ENCODE assay signal across 9 cellular contexts in the genomic region with DNA sequence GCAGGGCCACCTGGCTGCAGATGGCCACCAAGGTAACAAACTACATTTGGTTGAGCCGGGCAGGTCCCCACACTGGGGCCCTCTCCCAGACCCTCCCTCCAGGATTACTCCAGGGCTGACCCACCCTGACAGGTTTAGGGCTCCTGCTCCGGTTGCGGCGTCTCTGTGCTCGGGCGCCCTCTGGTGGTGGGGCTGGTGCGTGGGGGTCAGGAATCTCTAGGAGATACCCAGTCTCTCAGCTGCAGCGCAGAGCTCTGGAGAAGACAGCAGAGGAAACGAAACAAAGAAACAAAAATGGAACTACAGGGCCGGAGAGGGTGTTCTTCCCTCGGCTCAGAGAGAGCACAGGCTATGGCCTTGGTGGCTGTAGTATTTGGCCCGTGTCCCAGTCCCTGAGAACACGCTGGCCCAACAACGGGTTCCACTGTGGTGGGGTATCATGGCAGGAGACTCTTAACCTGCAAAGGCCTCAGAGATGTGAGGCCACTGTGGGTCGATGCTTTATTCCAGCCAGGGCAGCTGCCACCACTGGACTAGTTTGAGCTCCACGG. TPM values are rescaled to one million over a fixed set of nuclear protein-coding genes. Genes with fewer than 3 reads are reported as not detected.
DNase-seq lines count a peak whose midpoint lies in the region; ATAC-seq, FAIRE-seq and TF ChIP-seq lines count a peak whose summit lies in the region.
"Had no signal": no experiment of that assay in that cellular context is flagged by ENCODE, and none has a peak within 500 bp of the region (broad histone marks: within the 10 kb centered on the region; RNA-seq: fewer than 3 reads in every experiment).

No MANE protein-coding gene starts in this region.

- H3K4me3 ChIP-seq in Peyer's patch (peak overlapping the region; percentile 42 to 70 (median 54)), pancreas (peak overlapping the region in 1 of 4 donors; percentile 61), upper lobe of left lung (peak overlapping the region in 3 of 4 donors; percentile 62 to 83 (median 74))

- H3K27me3 Mint-ChIP-seq in CD4-positive, alpha-beta T cell: peaks cover 65% of the 10 kb centered on the region

- H3K36me3 ChIP-seq in Peyer's patch (no peaks in the 10 kb centered on the region), pancreas (no peaks in the 10 kb centered on the region), upper lobe of left lung (no peaks in the 10 kb centered on the region)

- 9 to 12% methylated on average over 16 of the region's 16 CpGs for WGBS in pancreas, 2 donors
- WGBS in upper lobe of left lung, 2 donors: 9 to 10% methylated on average over 15 to 16 of the region's 16 CpGs

- H3K27ac ChIP-seq in CD4-positive, alpha-beta T cell (ENCODE audit: low read depth, low read length): no peak overlapping the region
- peak overlapping the region; percentile 54 to 93 (median 82) for H3K27ac ChIP-seq in Peyer's patch
- peak overlapping the region in 2 of 4 donors; percentile 33 to 67 for H3K27ac ChIP-seq in pancreas
- H3K27ac ChIP-seq in upper lobe of left lung: peak overlapping the region; percentile 82 to 94 (median 86)
- H3K27ac ChIP-seq: SK-N-MC had no signal

- H3K27ac Mint-ChIP-seq in CD4-positive, alpha-beta T cell: no peak overlapping the region

- peaks cover 50% of the 10 kb centered on the region for H3K27me3 ChIP-seq in CD4-positive, alpha-beta T cell (ENCODE audit: control insufficient read depth, insufficient read depth, low read length)
- H3K27me3 ChIP-seq in Peyer's patch (peaks cover 0 to 17% of the 10 kb centered on the region in 2 donors), pancreas (peaks cover 0 to 15% (median 0%) of the 10 kb centered on the region in 4 donors), upper lobe of left lung (peaks cover 0 to 6% (median 2%) of the 10 kb centered on the region in 4 donors)

- TF ChIP-seq EP300 in upper lobe of left lung (IDR thresholded peaks at IDR 0.05): no peak

- peak; percentile 52 for TF ChIP-seq CTCF in CD4-positive, alpha-beta T cell (IDR thresholded peaks at IDR 0.05)
- TF ChIP-seq CTCF in Peyer's patch (IDR thresholded peaks at IDR 0.05) (peak; percentile 33 to 76 (median 66)), pancreas (IDR thresholded peaks at IDR 0.05) (peak; percentile 37 to 71 (median 64)), upper lobe of left lung (IDR thresholded peaks at IDR 0.05) (peak; percentile 70 to 80 (median 78))

- no peaks in the 10 kb centered on the region for H3K9me3 Mint-ChIP-seq in CD4-positive, alpha-beta T cell

- H3K4me3 Mint-ChIP-seq in CD4-positive, alpha-beta T cell: peak overlapping the region; percentile 65

- peak in 9 of 10 experiments; percentile 33 to 73 (median 43) for DNase-seq in CD4-positive, alpha-beta T cell
- DNase-seq in HEK293T (ENCODE audit: extremely low spot score) (peak; percentile 82), Peyer's patch (peak; percentile 50 to 86 (median 79)), germinal center (ENCODE audit: low spot score) (peak; percentile 77), pancreas (peak; percentile 39 to 96 (median 72)), upper lobe of left lung (peak; percentile 83 to 94)
- DNase-seq in activated effector memory CD4-positive, alpha-beta T cell treated with anti-CD3 and anti-CD28 coated beads, Interleukin-2, amount 50 U/mL, for 16 hours: peak; percentile 87

- ATAC-seq in CD4-positive, alpha-beta T cell (ENCODE audit: poor library complexity): peak; percentile 29
- ATAC-seq in pancreas: peak; percentile 60 to 79 (median 68)
- ATAC-seq in upper lobe of left lung (ENCODE audit: low FRiP score in 2 of 2): peak; percentile 55 to 75
- ATAC-seq in GM21576 (IDR thresholded peaks at IDR 0.05; ENCODE audit: unreplicated experiment): no peak

- intact Hi-C loops in CD4-positive, alpha-beta T cell (cut with DNase I, micrococcal nuclease): no loop called here
- intact Hi-C loops in pancreas (cut with DNase I): no loop called here

- CTCF ChIA-PET in CD4-positive, alpha-beta T cell (lab: Charles Lee): no interaction called here
- CTCF ChIA-PET in HEK293T (lab: Yijun Ruan, JAX): interaction anchor here (0.6 to 1.8 kb wide), 7 partner anchors 10 to 55 kb away, joined by 3 to 7 read pairs (median 3); no protein-coding TSS in a partner anchor

- no peak for FAIRE-seq in pancreas (lab: Jason Lieb, UNC)

- peaks cover 14% of the 10 kb centered on the region for H3K4me1 Mint-ChIP-seq in CD4-positive, alpha-beta T cell (ENCODE audit: low read depth)

- H3K9me3 ChIP-seq in CD4-positive, alpha-beta T cell (ENCODE audit: control insufficient read depth, low read length): no peaks in the 10 kb centered on the region
- H3K9me3 ChIP-seq in Peyer's patch: no peaks in the 10 kb centered on the region
- no peaks in the 10 kb centered on the region for H3K9me3 ChIP-seq in pancreas
- no peaks in the 10 kb centered on the region for H3K9me3 ChIP-seq in upper lobe of left lung

- no peaks in the 10 kb centered on the region for H3K36me3 Mint-ChIP-seq in CD4-positive, alpha-beta T cell (ENCODE audit: low read depth)

- H3K4me1 ChIP-seq in Peyer's patch (peaks cover 0 to 28% (median 1%) of the 10 kb centered on the region in 4 donors), pancreas (peaks cover 0 to 7% (median 6%) of the 10 kb centered on the region in 3 donors), upper lobe of left lung (peaks cover 17 to 38% (median 23%) of the 10 kb centered on the region in 4 donors)

- TF ChIP-seq POLR2A in Peyer's patch (IDR thresholded peaks at IDR 0.05): no peak
- peak in 1 of 4 donors; percentile 21 for TF ChIP-seq POLR2A in upper lobe of left lung (IDR thresholded peaks at IDR 0.05)

- POLR2A ChIA-PET in CD4-positive, alpha-beta T cell (lab: Charles Lee): no interaction called here
- POLR2A ChIA-PET in HEK293T (lab: Yijun Ruan, JAX): interaction anchor here (1.0 kb wide), 1 partner anchor 21 kb away, joined by 4 read pairs; no protein-coding TSS in a partner anchor

TF ChIP-seq in HEK293T, 16 proteins besides CTCF, POLR2A, EP300 and RAD21:
- TF ChIP-seq NFRKB (IDR thresholded peaks at IDR 0.05): no peak
- TF ChIP-seq ZNF384 (IDR thresholded peaks at IDR 0.05): no peak
- TF ChIP-seq PKNOX1 (IDR thresholded peaks at IDR 0.05): no peak
- no peak for TF ChIP-seq ARNT (IDR thresholded peaks at IDR 0.05)
- no peak for TF ChIP-seq FOXA1 (IDR thresholded peaks at IDR 0.05)
- TF ChIP-seq HDGF (IDR thresholded peaks at IDR 0.05; ENCODE audit: borderline replicate concordance): no peak
- TF ChIP-seq LEF1 (IDR thresholded peaks at IDR 0.05; ENCODE audit: borderline replicate concordance): no peak
- TF ChIP-seq FOXK2 (IDR thresholded peaks at IDR 0.05): no peak
- no peak for TF ChIP-seq FOXM1 (IDR thresholded peaks at IDR 0.05; ENCODE audit: borderline replicate concordance)
- no peak for TF ChIP-seq ELF4 (IDR thresholded peaks at IDR 0.05)
- TF ChIP-seq CTBP1 (IDR thresholded peaks at IDR 0.05; ENCODE audit: borderline replicate concordance): no peak
- TF ChIP-seq TARDBP (IDR thresholded peaks at IDR 0.05): no peak
- TF ChIP-seq SUZ12 (IDR thresholded peaks at IDR 0.05): no peak
- TF ChIP-seq BHLHE40 (IDR thresholded peaks at IDR 0.05; ENCODE audit: borderline replicate concordance): no peak

RNA-seq across cellular contexts. Expression of gene C11orf96, which starts 2.4 kb away (rescaled TPM):
- not detected for total RNA-seq in CD4-positive, alpha-beta T cell
- total RNA-seq in Peyer's patch (10 to 100 TPM in 3 of 4 donors, 1 to 10 TPM in 1; 4.9 to 82.5 (median 31.6) TPM), pancreas (10 to 100 TPM in 3 of 6 donors, 1 to 10 TPM in 3; 3.7 to 45.1 (median 14.0) TPM), upper lobe of left lung (100 to 1,000 TPM in 4 of 6 donors, 10 to 100 TPM in 2; 83.2 to 255 (median 168) TPM)
- polyA plus RNA-seq in pancreas: 10 to 100 TPM; 28.4 to 33.1 TPM

Comparison
In these comparisons a context has a peak if more than half of its experiments do, and no peak if none do; other contexts are left out.
1. RNA of gene C11orf96, which starts 2.4 kb away (total RNA-seq): 83.2 to 255 TPM in upper lobe of left lung, 4.9 to 82.5 TPM in Peyer's patch and 3.7 to 45.1 TPM in pancreas; not detected in CD4-positive, alpha-beta T cell; every median in the first group is over 4 times any median in the second.
2. Peak in every context shown above with its lines, with median percentiles within 50 percentile points of each other: DNase-seq and CTCF ChIP-seq.